In genomic region chr1:117535776-117536175, GRCh38 we compare ENCODE assay signal across 21 cellular contexts.
"Had no signal": no experiment of that assay in that cellular context is flagged by ENCODE, and none has a peak within 500 bp of the region (broad histone marks: within the 10 kb centered on the region; RNA-seq: fewer than 3 reads in every experiment).

No MANE protein-coding gene starts in this region.

- H3K27ac Mint-ChIP-seq: activated CD4-positive, alpha-beta memory T cell treated with anti-CD3 and anti-CD28 coated beads, Interleukin-2, amount 10 ng/mL, durations not matched to agents 7 days and 5 days; activated CD4-positive, alpha-beta T cell treated with anti-CD3 and anti-CD28 coated beads, Interleukin-2, amount 10 ng/mL, durations not matched to agents 7 days and 5 days; activated CD8-positive, alpha-beta memory T cell treated with anti-CD3 and anti-CD28 coated beads, Interleukin-2, amount 10 ng/mL, durations not matched to agents 7 days and 5 days; activated naive CD4-positive, alpha-beta T cell treated with anti-CD3 and anti-CD28 coated beads, Interleukin-2, amount 50 U/mL, for 24 hours; immature natural killer cell; memory B cell; progenitor cell of endocrine pancreas; T-helper 17 cell had no signal

- H3K36me3 ChIP-seq: adrenal gland, heart left ventricle, ovary, right lobe of liver, tibial nerve, WERI-Rb-1 had no signal

- H3K27ac ChIP-seq: adrenal gland, coronary artery, dorsolateral prefrontal cortex, heart left ventricle, ovary, right lobe of liver, tibial nerve, WERI-Rb-1 had no signal

- H3K4me3 Mint-ChIP-seq: activated CD4-positive, alpha-beta memory T cell treated with anti-CD3 and anti-CD28 coated beads, Interleukin-2, amount 10 ng/mL, durations not matched to agents 7 days and 5 days; activated CD4-positive, alpha-beta T cell treated with anti-CD3 and anti-CD28 coated beads, Interleukin-2, amount 10 ng/mL, durations not matched to agents 7 days and 5 days; activated CD8-positive, alpha-beta memory T cell treated with anti-CD3 and anti-CD28 coated beads, Interleukin-2, amount 10 ng/mL, durations not matched to agents 7 days and 5 days; activated naive CD4-positive, alpha-beta T cell treated with anti-CD3 and anti-CD28 coated beads, Interleukin-2, amount 50 U/mL, for 24 hours; immature natural killer cell had no signal

- H3K4me3 ChIP-seq: adrenal gland, body of pancreas, dorsolateral prefrontal cortex, heart left ventricle, ovary, right lobe of liver, tibial nerve had no signal

- H3K9me3 ChIP-seq: adrenal gland, body of pancreas, heart left ventricle, ovary, right lobe of liver, tibial nerve had no signal

- H3K9me3 Mint-ChIP-seq: activated CD4-positive, alpha-beta memory T cell treated with anti-CD3 and anti-CD28 coated beads, Interleukin-2, amount 10 ng/mL, durations not matched to agents 7 days and 5 days; activated CD4-positive, alpha-beta T cell treated with anti-CD3 and anti-CD28 coated beads, Interleukin-2, amount 10 ng/mL, durations not matched to agents 7 days and 5 days; activated naive CD4-positive, alpha-beta T cell treated with anti-CD3 and anti-CD28 coated beads, Interleukin-2, amount 50 U/mL, for 24 hours; immature natural killer cell; memory B cell; naive thymus-derived CD4-positive, alpha-beta T cell had no signal

- H3K27me3 Mint-ChIP-seq: activated CD4-positive, alpha-beta memory T cell treated with anti-CD3 and anti-CD28 coated beads, Interleukin-2, amount 10 ng/mL, durations not matched to agents 7 days and 5 days; activated CD4-positive, alpha-beta T cell treated with anti-CD3 and anti-CD28 coated beads, Interleukin-2, amount 10 ng/mL, durations not matched to agents 7 days and 5 days; activated CD8-positive, alpha-beta memory T cell treated with anti-CD3 and anti-CD28 coated beads, Interleukin-2, amount 10 ng/mL, durations not matched to agents 7 days and 5 days; activated naive CD4-positive, alpha-beta T cell treated with anti-CD3 and anti-CD28 coated beads, Interleukin-2, amount 50 U/mL, for 24 hours; memory B cell; naive thymus-derived CD4-positive, alpha-beta T cell; progenitor cell of endocrine pancreas; T-helper 17 cell had no signal

- H3K36me3 Mint-ChIP-seq: immature natural killer cell, memory B cell had no signal

- H3K27me3 ChIP-seq: adrenal gland, body of pancreas, dorsolateral prefrontal cortex, heart left ventricle, ovary, right lobe of liver, tibial nerve had no signal

- DNase-seq: aorta; right lobe of liver; stimulated activated naive CD4-positive, alpha-beta T cell treated with Interleukin-2 at 50 U/mL for 16 hours; T1000 had no signal

- H3K4me1 ChIP-seq: adrenal gland, heart left ventricle, right lobe of liver had no signal
